ENCODE assay signal across 1 cellular context in genomic region chrX:53422091-53422914, GRCh38.
TF ChIP-seq lines count a peak whose summit lies in the region.

RIBC1 (plus strand) TSS chrX:53422873; CDS start chrX:53426277, 3,404 bp downstream.
SMC1A (minus strand) TSS chrX:53422654; CDS start chrX:53422600, 54 bp downstream.

TF ChIP-seq in K562, 482 proteins besides CTCF, POLR2A, EP300 and RAD21 (continued from another document):
- TF ChIP-seq, protein P1, sequence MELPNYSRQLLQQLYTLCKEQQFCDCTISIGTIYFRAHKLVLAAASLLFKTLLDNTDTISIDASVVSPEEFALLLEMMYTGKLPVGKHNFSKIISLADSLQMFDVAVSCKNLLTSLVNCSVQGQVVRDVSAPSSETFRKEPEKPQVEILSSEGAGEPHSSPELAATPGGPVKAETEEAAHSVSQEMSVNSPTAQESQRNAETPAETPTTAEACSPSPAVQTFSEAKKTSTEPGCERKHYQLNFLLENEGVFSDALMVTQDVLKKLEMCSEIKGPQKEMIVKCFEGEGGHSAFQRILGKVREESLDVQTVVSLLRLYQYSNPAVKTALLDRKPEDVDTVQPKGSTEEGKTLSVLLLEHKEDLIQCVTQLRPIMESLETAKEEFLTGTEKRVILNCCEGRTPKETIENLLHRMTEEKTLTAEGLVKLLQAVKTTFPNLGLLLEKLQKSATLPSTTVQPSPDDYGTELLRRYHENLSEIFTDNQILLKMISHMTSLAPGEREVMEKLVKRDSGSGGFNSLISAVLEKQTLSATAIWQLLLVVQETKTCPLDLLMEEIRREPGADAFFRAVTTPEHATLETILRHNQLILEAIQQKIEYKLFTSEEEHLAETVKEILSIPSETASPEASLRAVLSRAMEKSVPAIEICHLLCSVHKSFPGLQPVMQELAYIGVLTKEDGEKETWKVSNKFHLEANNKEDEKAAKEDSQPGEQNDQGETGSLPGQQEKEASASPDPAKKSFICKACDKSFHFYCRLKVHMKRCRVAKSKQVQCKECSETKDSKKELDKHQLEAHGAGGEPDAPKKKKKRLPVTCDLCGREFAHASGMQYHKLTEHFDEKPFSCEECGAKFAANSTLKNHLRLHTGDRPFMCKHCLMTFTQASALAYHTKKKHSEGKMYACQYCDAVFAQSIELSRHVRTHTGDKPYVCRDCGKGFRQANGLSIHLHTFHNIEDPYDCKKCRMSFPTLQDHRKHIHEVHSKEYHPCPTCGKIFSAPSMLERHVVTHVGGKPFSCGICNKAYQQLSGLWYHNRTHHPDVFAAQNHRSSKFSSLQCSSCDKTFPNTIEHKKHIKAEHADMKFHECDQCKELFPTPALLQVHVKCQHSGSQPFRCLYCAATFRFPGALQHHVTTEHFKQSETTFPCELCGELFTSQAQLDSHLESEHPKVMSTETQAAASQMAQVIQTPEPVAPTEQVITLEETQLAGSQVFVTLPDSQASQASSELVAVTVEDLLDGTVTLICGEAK (IDR thresholded peaks at IDR 0.05): peak; percentile 8; the same call in 1 of the 2 replicates
- TF ChIP-seq, protein P1 (CRISPR knock-in tag; IDR thresholded peaks at IDR 0.05): no peak
- TF ChIP-seq ETV6 (IDR thresholded peaks at IDR 0.05; ENCODE audit: borderline replicate concordance in 1 of 2, low read depth in 2 of 2, low read length in 1 of 2) (no peak), ETV6 (CRISPR knock-in tag; IDR thresholded peaks at IDR 0.05; ENCODE audit: borderline replicate concordance) (no peak), ZNF239 (CRISPR knock-in tag; IDR thresholded peaks at IDR 0.05) (no peak), FIP1L1 (IDR thresholded peaks at IDR 0.05; ENCODE audit: low read depth, low read length, poor library complexity, severe bottlenecking) (peak; percentile 74), C11orf30 (IDR thresholded peaks at IDR 0.05; ENCODE audit: low read depth) (peak; percentile 66), MYC (IDR thresholded peaks at IDR 0.05; ENCODE audit: low read depth, low read length) (peak; percentile 29; the same call in 1 of the 2 replicates), MYC (CRISPR knock-in tag; IDR thresholded peaks at IDR 0.05; ENCODE audit: borderline replicate concordance, low read depth) (peak; percentile 82; the same call in 1 of the 2 replicates), ARHGAP35 (IDR thresholded peaks at IDR 0.05; ENCODE audit: partially characterized antibody) (peak; percentile 72), NCOA1 (IDR thresholded peaks at IDR 0.05; ENCODE audit: low read depth) (no peak), CREM (IDR thresholded peaks at IDR 0.05; ENCODE audit: low read depth) (peak; percentile 70), PRDM10 (IDR thresholded peaks at IDR 0.05; ENCODE audit: partially characterized antibody) (peak; percentile 99), HCFC1 (IDR thresholded peaks at IDR 0.05; ENCODE audit: low read depth, low read length) (peak; percentile 61), MTA3 (IDR thresholded peaks at IDR 0.05; ENCODE audit: borderline replicate concordance) (peak; percentile 50; the same call in 1 of the 2 replicates), ZNF174 (CRISPR knock-in tag; IDR thresholded peaks at IDR 0.05) (no peak), CBX2 (IDR thresholded peaks at IDR 0.05; ENCODE audit: insufficient read depth, low read length, poor library complexity, severe bottlenecking) (no peak), ZNF511 (CRISPR knock-in tag; IDR thresholded peaks at IDR 0.05) (0 out of 2 replicates have a peak, but pooled peaks have one; percentile 22), ARNT (IDR thresholded peaks at IDR 0.05) (peak in 1 of 2 experiments; percentile 11; a peak in 1 of 4 replicates), CSDE1 (IDR thresholded peaks at IDR 0.05) (no peak), NUFIP1 (IDR thresholded peaks at IDR 0.05; ENCODE audit: partially characterized antibody) (no peak)
- TF ChIP-seq, protein P2, sequence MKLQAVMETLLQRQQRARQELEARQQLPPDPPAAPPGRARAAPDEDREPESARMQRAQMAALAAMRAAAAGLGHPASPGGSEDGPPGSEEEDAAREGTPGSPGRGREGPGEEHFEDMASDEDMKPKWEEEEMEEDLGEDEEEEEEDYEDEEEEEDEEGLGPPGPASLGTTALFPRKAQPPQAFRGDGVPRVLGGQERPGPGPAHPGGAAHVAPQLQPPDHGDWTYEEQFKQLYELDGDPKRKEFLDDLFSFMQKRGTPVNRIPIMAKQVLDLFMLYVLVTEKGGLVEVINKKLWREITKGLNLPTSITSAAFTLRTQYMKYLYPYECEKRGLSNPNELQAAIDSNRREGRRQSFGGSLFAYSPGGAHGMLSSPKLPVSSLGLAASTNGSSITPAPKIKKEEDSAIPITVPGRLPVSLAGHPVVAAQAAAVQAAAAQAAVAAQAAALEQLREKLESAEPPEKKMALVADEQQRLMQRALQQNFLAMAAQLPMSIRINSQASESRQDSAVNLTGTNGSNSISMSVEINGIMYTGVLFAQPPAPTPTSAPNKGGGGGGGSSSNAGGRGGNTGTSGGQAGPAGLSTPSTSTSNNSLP (IDR thresholded peaks at IDR 0.05; ENCODE audit: borderline replicate concordance, low read depth, low read length): no peak
- TF ChIP-seq, protein P3, sequence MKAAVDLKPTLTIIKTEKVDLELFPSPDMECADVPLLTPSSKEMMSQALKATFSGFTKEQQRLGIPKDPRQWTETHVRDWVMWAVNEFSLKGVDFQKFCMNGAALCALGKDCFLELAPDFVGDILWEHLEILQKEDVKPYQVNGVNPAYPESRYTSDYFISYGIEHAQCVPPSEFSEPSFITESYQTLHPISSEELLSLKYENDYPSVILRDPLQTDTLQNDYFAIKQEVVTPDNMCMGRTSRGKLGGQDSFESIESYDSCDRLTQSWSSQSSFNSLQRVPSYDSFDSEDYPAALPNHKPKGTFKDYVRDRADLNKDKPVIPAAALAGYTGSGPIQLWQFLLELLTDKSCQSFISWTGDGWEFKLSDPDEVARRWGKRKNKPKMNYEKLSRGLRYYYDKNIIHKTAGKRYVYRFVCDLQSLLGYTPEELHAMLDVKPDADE (conservative IDR thresholded peaks at IDR 0.05; ENCODE audit: control insufficient read depth, low read depth, low read length): peak; percentile 59
